ENCODE assay signal across 1 cellular context in the genomic region with DNA sequence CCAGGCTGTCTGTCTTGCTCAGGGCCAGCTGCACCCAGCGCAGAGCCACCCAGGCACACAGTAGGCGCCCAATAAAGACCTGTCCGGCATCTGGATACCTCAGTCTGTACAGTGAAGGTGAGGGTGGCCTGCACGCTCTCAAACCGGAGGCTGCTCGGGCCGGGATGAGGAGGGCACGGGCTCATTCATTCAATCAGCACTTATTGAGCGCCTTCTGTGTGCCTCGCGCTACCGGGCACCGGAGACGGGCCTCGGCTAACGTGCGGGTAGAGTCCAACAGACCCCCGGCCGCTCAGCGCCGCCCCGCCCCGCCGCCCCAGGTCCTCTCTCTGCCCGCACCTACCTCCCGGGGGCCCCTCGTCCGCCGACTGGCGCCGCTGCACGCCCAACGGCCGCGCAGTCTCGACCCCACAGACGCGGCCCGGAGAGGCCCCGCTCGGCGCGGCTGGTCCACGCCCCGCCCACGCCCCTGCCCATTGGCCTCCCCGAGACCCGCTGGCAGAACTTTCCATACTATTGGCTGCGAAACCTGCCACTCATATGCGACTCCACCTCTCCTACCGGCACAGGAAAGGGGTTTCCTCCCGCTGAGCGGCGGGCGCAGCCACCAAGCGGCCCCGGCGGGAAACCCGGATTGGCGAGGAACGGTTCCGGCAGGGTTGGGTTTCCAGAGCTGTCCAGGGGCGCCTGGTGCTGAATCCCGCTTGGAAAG.
TF ChIP-seq lines count a peak whose summit lies in the region.

A gene with protein sequence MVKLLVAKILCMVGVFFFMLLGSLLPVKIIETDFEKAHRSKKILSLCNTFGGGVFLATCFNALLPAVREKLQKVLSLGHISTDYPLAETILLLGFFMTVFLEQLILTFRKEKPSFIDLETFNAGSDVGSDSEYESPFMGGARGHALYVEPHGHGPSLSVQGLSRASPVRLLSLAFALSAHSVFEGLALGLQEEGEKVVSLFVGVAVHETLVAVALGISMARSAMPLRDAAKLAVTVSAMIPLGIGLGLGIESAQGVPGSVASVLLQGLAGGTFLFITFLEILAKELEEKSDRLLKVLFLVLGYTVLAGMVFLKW (minus strand): TSS at position 416 of the 712 bp plus-strand sequence. CDS start 2,760 bp downstream, outside the sequence.

TF ChIP-seq in K562, 482 proteins besides CTCF, POLR2A, EP300 and RAD21 (continued from another document and continues in another):
- TF ChIP-seq, protein P1, sequence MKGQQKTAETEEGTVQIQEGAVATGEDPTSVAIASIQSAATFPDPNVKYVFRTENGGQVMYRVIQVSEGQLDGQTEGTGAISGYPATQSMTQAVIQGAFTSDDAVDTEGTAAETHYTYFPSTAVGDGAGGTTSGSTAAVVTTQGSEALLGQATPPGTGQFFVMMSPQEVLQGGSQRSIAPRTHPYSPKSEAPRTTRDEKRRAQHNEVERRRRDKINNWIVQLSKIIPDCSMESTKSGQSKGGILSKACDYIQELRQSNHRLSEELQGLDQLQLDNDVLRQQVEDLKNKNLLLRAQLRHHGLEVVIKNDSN (CRISPR knock-in tag; IDR thresholded peaks at IDR 0.05), result no peak
- TF ChIP-seq SIN3B (IDR thresholded peaks at IDR 0.05; ENCODE audit: low read depth) (peak; percentile 74; the same call in 1 of the 2 replicates), ARID3B (CRISPR knock-in tag; IDR thresholded peaks at IDR 0.05; ENCODE audit: borderline replicate concordance) (no peak), XRCC5 (IDR thresholded peaks at IDR 0.05; ENCODE audit: low read depth, low read length) (peak; percentile 100), CBFA2T2 (conservative IDR thresholded peaks at IDR 0.05) (no peak; the same call in 1 of the 2 replicates), MAFG (tag; conservative IDR thresholded peaks at IDR 0.05) (no peak), CC2D1A (IDR thresholded peaks at IDR 0.05) (peak; percentile 28; the same call in 1 of the 2 replicates), SMAD1 (IDR thresholded peaks at IDR 0.05; ENCODE audit: low read depth, low read length, partially characterized antibody) (no peak), HDAC1 (IDR thresholded peaks at IDR 0.05) (peak in 1 of 2 experiments; percentile 87; a peak in 2 of 4 replicates), ETS1 (conservative IDR thresholded peaks at IDR 0.05; ENCODE audit: control insufficient read depth, low read depth, low read length) (peak; percentile 89), FUS (optimal IDR thresholded peaks at IDR 0.05; ENCODE audit: low read depth, low read length) (no peak), ZNF134 (CRISPR knock-in tag; conservative IDR thresholded peaks at IDR 0.05) (no peak; the same call in 1 of the 2 replicates), SMC3 (conservative IDR thresholded peaks at IDR 0.05; ENCODE audit: insufficient read depth, low read depth, low read length) (no peak; the same call in 1 of the 2 replicates), LEF1 (IDR thresholded peaks at IDR 0.05) (no peak), CAMTA2 (CRISPR knock-in tag; conservative IDR thresholded peaks at IDR 0.05) (no peak), ZNF518B (CRISPR knock-in tag; IDR thresholded peaks at IDR 0.05) (no peak), ZNF12 (CRISPR knock-in tag; IDR thresholded peaks at IDR 0.05) (peak; percentile 80; the same call in 1 of the 2 replicates), GATAD2B (IDR thresholded peaks at IDR 0.05; ENCODE audit: borderline replicate concordance) (no peak; the same call in 1 of the 2 replicates), HDAC8 (tag; IDR thresholded peaks at IDR 0.05) (peak; percentile 81; the same call in 1 of the 2 replicates), TARDBP (IDR thresholded peaks at IDR 0.05) (peak; percentile 81), CTCFL (IDR thresholded peaks at IDR 0.05; ENCODE audit: borderline replicate concordance, insufficient read depth, low read depth, low read length, poor library complexity, severe bottlenecking) (no peak), PHF20 (IDR thresholded peaks at IDR 0.05; ENCODE audit: partially characterized antibody) (peak; percentile 80), FOSL1 (tag; conservative IDR thresholded peaks at IDR 0.05) (no peak)
- TF ChIP-seq, protein P2, sequence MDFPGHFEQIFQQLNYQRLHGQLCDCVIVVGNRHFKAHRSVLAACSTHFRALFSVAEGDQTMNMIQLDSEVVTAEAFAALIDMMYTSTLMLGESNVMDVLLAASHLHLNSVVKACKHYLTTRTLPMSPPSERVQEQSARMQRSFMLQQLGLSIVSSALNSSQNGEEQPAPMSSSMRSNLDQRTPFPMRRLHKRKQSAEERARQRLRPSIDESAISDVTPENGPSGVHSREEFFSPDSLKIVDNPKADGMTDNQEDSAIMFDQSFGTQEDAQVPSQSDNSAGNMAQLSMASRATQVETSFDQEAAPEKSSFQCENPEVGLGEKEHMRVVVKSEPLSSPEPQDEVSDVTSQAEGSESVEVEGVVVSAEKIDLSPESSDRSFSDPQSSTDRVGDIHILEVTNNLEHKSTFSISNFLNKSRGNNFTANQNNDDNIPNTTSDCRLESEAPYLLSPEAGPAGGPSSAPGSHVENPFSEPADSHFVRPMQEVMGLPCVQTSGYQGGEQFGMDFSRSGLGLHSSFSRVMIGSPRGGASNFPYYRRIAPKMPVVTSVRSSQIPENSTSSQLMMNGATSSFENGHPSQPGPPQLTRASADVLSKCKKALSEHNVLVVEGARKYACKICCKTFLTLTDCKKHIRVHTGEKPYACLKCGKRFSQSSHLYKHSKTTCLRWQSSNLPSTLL (IDR thresholded peaks at IDR 0.05), result no peak
- TF ChIP-seq, protein P3, sequence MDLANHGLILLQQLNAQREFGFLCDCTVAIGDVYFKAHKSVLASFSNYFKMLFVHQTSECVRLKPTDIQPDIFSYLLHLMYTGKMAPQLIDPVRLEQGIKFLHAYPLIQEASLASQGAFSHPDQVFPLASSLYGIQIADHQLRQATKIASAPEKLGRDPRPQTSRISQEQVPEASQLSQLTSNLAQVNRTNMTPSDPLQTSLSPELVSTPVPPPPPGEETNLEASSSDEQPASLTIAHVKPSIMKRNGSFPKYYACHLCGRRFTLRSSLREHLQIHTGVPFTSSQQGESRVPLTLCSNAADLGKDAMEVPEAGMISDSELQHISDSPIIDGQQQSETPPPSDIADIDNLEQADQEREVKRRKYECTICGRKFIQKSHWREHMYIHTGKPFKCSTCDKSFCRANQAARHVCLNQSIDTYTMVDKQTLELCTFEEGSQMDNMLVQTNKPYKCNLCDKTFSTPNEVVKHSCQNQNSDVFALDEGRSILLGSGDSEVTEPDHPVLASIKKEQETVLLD (IDR thresholded peaks at IDR 0.05), result peak; percentile 62; the same call in 1 of the 2 replicates
- TF ChIP-seq, protein P4, sequence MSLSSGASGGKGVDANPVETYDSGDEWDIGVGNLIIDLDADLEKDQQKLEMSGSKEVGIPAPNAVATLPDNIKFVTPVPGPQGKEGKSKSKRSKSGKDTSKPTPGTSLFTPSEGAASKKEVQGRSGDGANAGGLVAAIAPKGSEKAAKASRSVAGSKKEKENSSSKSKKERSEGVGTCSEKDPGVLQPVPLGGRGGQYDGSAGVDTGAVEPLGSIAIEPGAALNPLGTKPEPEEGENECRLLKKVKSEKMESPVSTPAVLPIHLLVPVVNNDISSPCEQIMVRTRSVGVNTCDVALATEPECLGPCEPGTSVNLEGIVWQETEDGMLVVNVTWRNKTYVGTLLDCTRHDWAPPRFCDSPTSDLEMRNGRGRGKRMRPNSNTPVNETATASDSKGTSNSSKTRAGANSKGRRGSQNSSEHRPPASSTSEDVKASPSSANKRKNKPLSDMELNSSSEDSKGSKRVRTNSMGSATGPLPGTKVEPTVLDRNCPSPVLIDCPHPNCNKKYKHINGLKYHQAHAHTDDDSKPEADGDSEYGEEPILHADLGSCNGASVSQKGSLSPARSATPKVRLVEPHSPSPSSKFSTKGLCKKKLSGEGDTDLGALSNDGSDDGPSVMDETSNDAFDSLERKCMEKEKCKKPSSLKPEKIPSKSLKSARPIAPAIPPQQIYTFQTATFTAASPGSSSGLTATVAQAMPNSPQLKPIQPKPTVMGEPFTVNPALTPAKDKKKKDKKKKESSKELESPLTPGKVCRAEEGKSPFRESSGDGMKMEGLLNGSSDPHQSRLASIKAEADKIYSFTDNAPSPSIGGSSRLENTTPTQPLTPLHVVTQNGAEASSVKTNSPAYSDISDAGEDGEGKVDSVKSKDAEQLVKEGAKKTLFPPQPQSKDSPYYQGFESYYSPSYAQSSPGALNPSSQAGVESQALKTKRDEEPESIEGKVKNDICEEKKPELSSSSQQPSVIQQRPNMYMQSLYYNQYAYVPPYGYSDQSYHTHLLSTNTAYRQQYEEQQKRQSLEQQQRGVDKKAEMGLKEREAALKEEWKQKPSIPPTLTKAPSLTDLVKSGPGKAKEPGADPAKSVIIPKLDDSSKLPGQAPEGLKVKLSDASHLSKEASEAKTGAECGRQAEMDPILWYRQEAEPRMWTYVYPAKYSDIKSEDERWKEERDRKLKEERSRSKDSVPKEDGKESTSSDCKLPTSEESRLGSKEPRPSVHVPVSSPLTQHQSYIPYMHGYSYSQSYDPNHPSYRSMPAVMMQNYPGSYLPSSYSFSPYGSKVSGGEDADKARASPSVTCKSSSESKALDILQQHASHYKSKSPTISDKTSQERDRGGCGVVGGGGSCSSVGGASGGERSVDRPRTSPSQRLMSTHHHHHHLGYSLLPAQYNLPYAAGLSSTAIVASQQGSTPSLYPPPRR (CRISPR knock-in tag; IDR thresholded peaks at IDR 0.05; ENCODE audit: borderline replicate concordance), result peak; percentile 75; the same call in 1 of the 2 replicates
- TF ChIP-seq, protein P5, sequence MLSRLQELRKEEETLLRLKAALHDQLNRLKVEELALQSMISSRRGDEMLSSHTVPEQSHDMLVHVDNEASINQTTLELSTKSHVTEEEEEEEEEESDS (CRISPR knock-in tag; IDR thresholded peaks at IDR 0.05), result no peak
- TF ChIP-seq, protein P6, sequence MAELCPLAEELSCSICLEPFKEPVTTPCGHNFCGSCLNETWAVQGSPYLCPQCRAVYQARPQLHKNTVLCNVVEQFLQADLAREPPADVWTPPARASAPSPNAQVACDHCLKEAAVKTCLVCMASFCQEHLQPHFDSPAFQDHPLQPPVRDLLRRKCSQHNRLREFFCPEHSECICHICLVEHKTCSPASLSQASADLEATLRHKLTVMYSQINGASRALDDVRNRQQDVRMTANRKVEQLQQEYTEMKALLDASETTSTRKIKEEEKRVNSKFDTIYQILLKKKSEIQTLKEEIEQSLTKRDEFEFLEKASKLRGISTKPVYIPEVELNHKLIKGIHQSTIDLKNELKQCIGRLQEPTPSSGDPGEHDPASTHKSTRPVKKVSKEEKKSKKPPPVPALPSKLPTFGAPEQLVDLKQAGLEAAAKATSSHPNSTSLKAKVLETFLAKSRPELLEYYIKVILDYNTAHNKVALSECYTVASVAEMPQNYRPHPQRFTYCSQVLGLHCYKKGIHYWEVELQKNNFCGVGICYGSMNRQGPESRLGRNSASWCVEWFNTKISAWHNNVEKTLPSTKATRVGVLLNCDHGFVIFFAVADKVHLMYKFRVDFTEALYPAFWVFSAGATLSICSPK (IDR thresholded peaks at IDR 0.05; ENCODE audit: borderline replicate concordance), result no peak
